34 cellular contexts compared by ENCODE assay signal in genomic region chr20:22335210-22335609, GRCh38.
"Had no signal": no experiment of that assay in that cellular context is flagged by ENCODE, and none has a peak within 500 bp of the region (broad histone marks: within the 10 kb centered on the region; RNA-seq: fewer than 3 reads in every experiment).

No MANE protein-coding gene starts in this region.

- H3K4me3 ChIP-seq: MG63 had no signal

- H3K9me3 ChIP-seq: MG63 had no signal

- H3K36me3 ChIP-seq: MG63 had no signal

- DNase-seq: Karpas-422, Kasumi-1, MG63, MM.1S, MV-4-11, NCI-H1048, NCI-H1092, NCI-H1092 treated with DMSO at 0.1 percent for 48 hours, NCI-H1105, NCI-H1105 treated with DMSO at 0.1 percent for 48 hours, NCI-H1417, NCI-H1417 treated with DMSO at 0.1 percent for 48 hours, NCI-H1436, NCI-H1436 treated with DMSO at 0.1 percent for 48 hours, NCI-H146, NCI-H1694, NCI-H1694 treated with DMSO at 0.1 percent for 48 hours, NCI-H187, NCI-H187 treated with DMSO at 0.1 percent for 48 hours, NCI-H1930, NCI-H2029, NCI-H2029 treated with DMSO at 0.1 percent for 48 hours, NCI-H2081, NCI-H2081 treated with DMSO at 0.1 percent for 48 hours, NCI-H2107, NCI-H2171, NCI-H2171 treated with DMSO at 0.1 percent for 48 hours, NCI-H2227 treated with DMSO at 0.1 percent for 48 hours, NCI-H226, NCI-H345, NCI-H446, NCI-H446 treated with DMSO at 0.1 percent for 48 hours, NCI-H510A, NCI-H510A treated with DMSO at 0.1 percent for 48 hours had no signal

- H3K27me3 ChIP-seq: MG63 had no signal
